9 cellular contexts compared by ENCODE assay signal in genomic region chr16:22369221-22369811, GRCh38. TPM values are rescaled to one million over a fixed set of nuclear protein-coding genes. Genes with fewer than 3 reads are reported as not detected.
DNase-seq lines count a peak whose midpoint lies in the region; ATAC-seq and TF ChIP-seq lines count a peak whose summit lies in the region.
"Had no signal": no experiment of that assay in that cellular context is flagged by ENCODE, and none has a peak within 500 bp of the region (broad histone marks: within the 10 kb centered on the region; RNA-seq: fewer than 3 reads in every experiment).

No MANE protein-coding gene starts in this region.

- intact Hi-C loops in tibial artery (cut with DNase I; ENCODE audit: low total_unique reads) = no loop called here

- TF ChIP-seq CTCF in SU-DHL-6 (IDR thresholded peaks at IDR 0.05; ENCODE audit: insufficient read depth, low read length, poor library complexity, severe bottlenecking) = no peak
- no peak for TF ChIP-seq CTCF in fibroblast of the aortic adventitia (IDR thresholded peaks at IDR 0.05; ENCODE audit: insufficient read depth, low read length)
- TF ChIP-seq CTCF in tibial artery (IDR thresholded peaks at IDR 0.05) = no peak

- H3K27me3 ChIP-seq in SU-DHL-6 (ENCODE audit: low read length) (no peaks in the 10 kb centered on the region), tibial artery (no peaks in the 10 kb centered on the region)

- no peak for ATAC-seq in activated T-cell treated with anti-CD3 and anti-CD28 coated beads, Interleukin-2, amount 50 U/mL, for 4 hours
- no peak for ATAC-seq in GM18502 (IDR thresholded peaks at IDR 0.05; ENCODE audit: poor library complexity, unreplicated experiment)

- H3K27ac ChIP-seq in SU-DHL-6 (ENCODE audit: low read depth, low read length) = peak overlapping the region; percentile 50; the same call in 1 of the 2 replicates
- H3K27ac ChIP-seq in tibial artery = peak overlapping the region; percentile 40 to 57

- H3K9ac ChIP-seq in SU-DHL-6 (ENCODE audit: low read length) = peak overlapping the region; percentile 20

- no peak overlapping the region for H2AFZ ChIP-seq in SU-DHL-6 (ENCODE audit: low read depth, low read length, severe bottlenecking)

- H3K4me3 ChIP-seq in SU-DHL-6 (ENCODE audit: insufficient read depth, low read length, poor library complexity, severe bottlenecking) = no peak overlapping the region
- H3K4me3 ChIP-seq in fibroblast of the aortic adventitia (ENCODE audit: low read depth, low read length) = no peak overlapping the region
- H3K4me3 ChIP-seq in tibial artery = no peak overlapping the region

- no peaks in the 10 kb centered on the region for H4K20me1 ChIP-seq in SU-DHL-6 (ENCODE audit: low read depth, low read length)

- H3K9me3 ChIP-seq in SU-DHL-6 (ENCODE audit: insufficient read depth, low read length) (no peaks in the 10 kb centered on the region), tibial artery (no peaks in the 10 kb centered on the region)

- H3K9me2 ChIP-seq in SU-DHL-6 (replicated peaks; ENCODE audit: insufficient read depth, low read length) = no peaks in the 10 kb centered on the region

- H3K9me3 Mint-ChIP-seq in activated T-cell treated with anti-CD3 and anti-CD28 coated beads, Interleukin-2, amount 50 U/mL, for 4 hours = no peaks in the 10 kb centered on the region

- H3K4me1 Mint-ChIP-seq in activated T-cell treated with anti-CD3 and anti-CD28 coated beads, Interleukin-2, amount 50 U/mL, for 4 hours (ENCODE audit: low read depth) = peaks cover 84% of the 10 kb centered on the region

- H3K4me3 Mint-ChIP-seq in activated T-cell treated with anti-CD3 and anti-CD28 coated beads, Interleukin-2, amount 50 U/mL, for 4 hours = peak overlapping the region; percentile 26

- H3K4me2 ChIP-seq in SU-DHL-6 (ENCODE audit: low read depth, low read length, poor library complexity, severe bottlenecking) = peak overlapping the region; percentile 48

- H3F3A ChIP-seq in SU-DHL-6 (ENCODE audit: insufficient read depth) = peaks cover 6% of the 10 kb centered on the region; the same call in 1 of the 2 replicates

- no peaks in the 10 kb centered on the region for H3K27me3 Mint-ChIP-seq in activated T-cell treated with anti-CD3 and anti-CD28 coated beads, Interleukin-2, amount 50 U/mL, for 4 hours (ENCODE audit: low read depth)

- H3K79me2 ChIP-seq in SU-DHL-6 (ENCODE audit: insufficient read depth, low read length) = peaks cover 94% of the 10 kb centered on the region

- H3K4me1 ChIP-seq in tibial artery = peaks cover 0 to 71% (median 36%) of the 10 kb centered on the region in 4 donors

- DNase-seq in activated T-cell treated with anti-CD3 and anti-CD28 coated beads, Interleukin-2, amount 50 U/mL, for 4 hours = no peak
- no peak for DNase-seq in activated T-cell treated with anti-CD3 and anti-CD28 coated beads, Interleukin-2, amount 50 U/mL, for 1 hour
- DNase-seq in fibroblast of the aortic adventitia (ENCODE audit: low read depth) (peak; percentile 60), tibial artery (no peak), retina (no peak), occipital lobe (lab: John Stamatoyannopoulos, UW) (no peak)
- DNase-seq: NCI-H82 had no signal

- H3K36me3 Mint-ChIP-seq in activated T-cell treated with anti-CD3 and anti-CD28 coated beads, Interleukin-2, amount 50 U/mL, for 4 hours (ENCODE audit: insufficient read depth) = peaks cover 16% of the 10 kb centered on the region

- no peaks in the 10 kb centered on the region; the same call in 1 of the 2 replicates for H3K36me3 ChIP-seq in SU-DHL-6 (ENCODE audit: low read length)
- peaks cover 5 to 6% (median 5%) of the 10 kb centered on the region in 3 donors for H3K36me3 ChIP-seq in tibial artery

RNA-seq across cellular contexts. Expression of gene CDR2, which starts 5.1 kb away (rescaled TPM):
- 10 to 100 TPM; 29.0 to 37.5 (median 35.1) TPM for total RNA-seq in activated T-cell treated with anti-CD3 and anti-CD28 coated beads, Interleukin-2, amount 50 U/mL, for 4 hours
- total RNA-seq in fibroblast of the aortic adventitia (ENCODE audit: low replicate concordance) (20.4 and 29.7 TPM in 2 replicates), occipital lobe (8.9 TPM)
